ENCODE assay signal across 1 cellular context in genomic region chr14:55580401-55581010, GRCh38.
TF ChIP-seq lines count a peak whose summit lies in the region.

No MANE protein-coding gene starts in this region.

TF ChIP-seq in HepG2, 621 proteins besides CTCF, POLR2A, EP300 and RAD21 (continued from another document):
- TF ChIP-seq IKZF5 (CRISPR knock-in tag; IDR thresholded peaks at IDR 0.05) (no peak), ZNF329 (CRISPR knock-in tag; IDR thresholded peaks at IDR 0.05; ENCODE audit: low read depth) (no peak), ARID5B (CRISPR knock-in tag; IDR thresholded peaks at IDR 0.05) (no peak), ZFX (CRISPR knock-in tag; IDR thresholded peaks at IDR 0.05; ENCODE audit: low read depth) (peak; percentile 47; the same call in 1 of the 2 replicates), MED8 (CRISPR knock-in tag; IDR thresholded peaks at IDR 0.05; ENCODE audit: insufficient replicate concordance) (no peak), ZNF83 (CRISPR knock-in tag; IDR thresholded peaks at IDR 0.05; ENCODE audit: borderline replicate concordance) (0 out of 2 replicates have a peak, but pooled peaks have one; percentile 43), ZNF512B (CRISPR knock-in tag; IDR thresholded peaks at IDR 0.05; ENCODE audit: borderline replicate concordance) (no peak), TGIF2 (CRISPR knock-in tag; IDR thresholded peaks at IDR 0.05) (no peak), MLX (CRISPR knock-in tag; IDR thresholded peaks at IDR 0.05) (no peak), KDM5B (CRISPR knock-in tag; IDR thresholded peaks at IDR 0.05; ENCODE audit: borderline replicate concordance) (peak; percentile 23; the same call in 1 of the 2 replicates), ZSCAN22 (CRISPR knock-in tag; IDR thresholded peaks at IDR 0.05) (no peak), ATF2 (CRISPR knock-in tag; IDR thresholded peaks at IDR 0.05) (no peak), FOXO4 (CRISPR knock-in tag; conservative IDR thresholded peaks at IDR 0.05) (no peak), ZFP82 (CRISPR knock-in tag; IDR thresholded peaks at IDR 0.05; ENCODE audit: borderline replicate concordance) (no peak), ATF7-NPFF (CRISPR knock-in tag; IDR thresholded peaks at IDR 0.05; ENCODE audit: low read depth) (no peak), NFYB (CRISPR knock-in tag; IDR thresholded peaks at IDR 0.05) (no peak), SMYD3 (CRISPR knock-in tag; IDR thresholded peaks at IDR 0.05) (no peak), ZNF382 (CRISPR knock-in tag; IDR thresholded peaks at IDR 0.05; ENCODE audit: borderline replicate concordance) (no peak), ZNF350 (CRISPR knock-in tag; IDR thresholded peaks at IDR 0.05; ENCODE audit: borderline replicate concordance, low read depth) (0 out of 2 replicates have a peak, but pooled peaks have one; percentile 28), SSRP1 (CRISPR knock-in tag; IDR thresholded peaks at IDR 0.05) (no peak), ZNF230 (CRISPR knock-in tag; IDR thresholded peaks at IDR 0.05) (no peak), ZNF44 (CRISPR knock-in tag; IDR thresholded peaks at IDR 0.05) (no peak), ZNF629 (CRISPR knock-in tag; conservative IDR thresholded peaks at IDR 0.05) (no peak), TAF1 (CRISPR knock-in tag; IDR thresholded peaks at IDR 0.05) (0 out of 2 replicates have a peak, but pooled peaks have one; percentile 29), MAFF (IDR thresholded peaks at IDR 0.05; ENCODE audit: low read depth, low read length) (no peak), HHEX (CRISPR knock-in tag; IDR thresholded peaks at IDR 0.05) (no peak), NPAS2 (CRISPR knock-in tag; IDR thresholded peaks at IDR 0.05; ENCODE audit: borderline replicate concordance) (no peak), ZNF17 (CRISPR knock-in tag; IDR thresholded peaks at IDR 0.05) (no peak), ZNF768 (CRISPR knock-in tag; IDR thresholded peaks at IDR 0.05) (no peak), ZNF75D (CRISPR knock-in tag; IDR thresholded peaks at IDR 0.05; ENCODE audit: borderline replicate concordance) (no peak), SNRNP70 (IDR thresholded peaks at IDR 0.05; ENCODE audit: low read depth, low read length) (no peak), FLYWCH1 (CRISPR knock-in tag; IDR thresholded peaks at IDR 0.05) (0 out of 2 replicates have a peak, but pooled peaks have one; percentile 37), ZNF598 (CRISPR knock-in tag; IDR thresholded peaks at IDR 0.05; ENCODE audit: borderline replicate concordance) (no peak), TFAP4 (IDR thresholded peaks at IDR 0.05; ENCODE audit: borderline replicate concordance, low read depth) (no peak), KDM4B (CRISPR knock-in tag; IDR thresholded peaks at IDR 0.05) (no peak)
